Comparison of ENCODE assay signal across 8 cellular contexts in genomic region chr19:2328401-2329161, GRCh38.
A peak's percentile ranks its signal among the peaks of the same experiment; 100 is the strongest.
DNase-seq lines count a peak whose midpoint lies in the region; TF ChIP-seq lines count a peak whose summit lies in the region.

LSM7 (minus strand) TSS chr19:2328586; CDS start chr19:2328566, 20 bp downstream.
SPPL2B (plus strand) TSS chr19:2328684; CDS start chr19:2328710, 26 bp downstream.

- DNase-seq in AG10803 (ENCODE audit: low read depth) = peak; percentile 84
- DNase-seq in HK-2 (ENCODE audit: unreplicated experiment) = peak; percentile 87
- DNase-seq in NK-92 treated with Interleukin-12 subunit alpha and Interleukin-12 subunit beta, amount 100 ng/mL, for 24 hours (lab: John Stamatoyannopoulos, UW) = peak; percentile 85
- DNase-seq in activated CD8-positive, alpha-beta memory T cell treated with anti-CD3 and anti-CD28 coated beads for 24 hours = peak; percentile 96
- DNase-seq in effector CD8-positive, alpha-beta T cell (lab: John Stamatoyannopoulos, UW) = peak; percentile 91
- DNase-seq in medulla oblongata (ENCODE audit: extremely low spot score) = peak; percentile 92
- DNase-seq in stimulated activated CD4-positive, alpha-beta T cell treated with anti-CD3 and anti-CD28 coated beads, TNF-alpha, amount 100 ng/mL, for 4 hours (ENCODE audit: low read depth in 3 of 3) = peak; percentile 84 to 90 (median 86)

- peak within 1 kb of the TSS; percentile 95 for H3K4me3 ChIP-seq in AG10803 (ENCODE audit: low read length)

- no peak for TF ChIP-seq CTCF in AG10803 (conservative IDR thresholded peaks at IDR 0.05; ENCODE audit: low read length)

- peak; percentile 89 for TF ChIP-seq POLR2A in GM19193 (IDR thresholded peaks at IDR 0.05; ENCODE audit: extremely low read depth, insufficient read depth, insufficient read length)

Comparison
In these comparisons a context has a peak if more than half of its experiments do, and no peak if none do; other contexts are left out.
1. Peak in every context shown above with its lines: DNase-seq and H3K4me3 ChIP-seq.